1 cellular context compared by ENCODE assay signal in the genomic region with DNA sequence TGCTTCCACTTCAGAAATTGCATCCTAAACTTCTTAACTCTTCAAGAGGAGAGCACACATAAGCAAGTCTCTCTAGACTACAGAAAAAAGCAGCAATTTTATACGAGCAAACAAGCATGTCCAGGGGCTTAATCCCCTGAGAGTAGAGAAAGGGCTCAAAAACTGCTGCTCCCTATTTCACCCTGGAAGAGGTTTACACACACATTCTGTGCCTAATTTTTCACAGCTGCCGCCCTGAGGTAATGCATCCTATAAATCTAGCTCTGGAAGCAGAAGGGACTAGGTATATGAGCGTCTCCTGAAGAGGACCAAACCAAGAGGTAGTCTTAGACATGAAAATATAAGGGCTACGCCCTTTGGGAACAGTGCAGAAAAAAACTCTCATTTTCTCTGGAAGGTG.
TF ChIP-seq lines count a peak whose summit lies in the region.

No MANE protein-coding gene starts in this region.

TF ChIP-seq in K562, 482 proteins besides CTCF, POLR2A, EP300 and RAD21 (continued from another document):
- TF ChIP-seq, protein P1, sequence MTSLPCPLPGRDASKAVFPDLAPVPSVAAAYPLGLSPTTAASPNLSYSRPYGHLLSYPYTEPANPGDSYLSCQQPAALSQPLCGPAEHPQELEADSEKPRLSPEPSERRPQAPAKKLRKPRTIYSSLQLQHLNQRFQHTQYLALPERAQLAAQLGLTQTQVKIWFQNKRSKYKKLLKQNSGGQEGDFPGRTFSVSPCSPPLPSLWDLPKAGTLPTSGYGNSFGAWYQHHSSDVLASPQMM (CRISPR knock-in tag; IDR thresholded peaks at IDR 0.05): no peak
- no peak for TF ChIP-seq TBP (optimal IDR thresholded peaks at IDR 0.05; ENCODE audit: low read depth, low read length)
- TF ChIP-seq, protein P2, sequence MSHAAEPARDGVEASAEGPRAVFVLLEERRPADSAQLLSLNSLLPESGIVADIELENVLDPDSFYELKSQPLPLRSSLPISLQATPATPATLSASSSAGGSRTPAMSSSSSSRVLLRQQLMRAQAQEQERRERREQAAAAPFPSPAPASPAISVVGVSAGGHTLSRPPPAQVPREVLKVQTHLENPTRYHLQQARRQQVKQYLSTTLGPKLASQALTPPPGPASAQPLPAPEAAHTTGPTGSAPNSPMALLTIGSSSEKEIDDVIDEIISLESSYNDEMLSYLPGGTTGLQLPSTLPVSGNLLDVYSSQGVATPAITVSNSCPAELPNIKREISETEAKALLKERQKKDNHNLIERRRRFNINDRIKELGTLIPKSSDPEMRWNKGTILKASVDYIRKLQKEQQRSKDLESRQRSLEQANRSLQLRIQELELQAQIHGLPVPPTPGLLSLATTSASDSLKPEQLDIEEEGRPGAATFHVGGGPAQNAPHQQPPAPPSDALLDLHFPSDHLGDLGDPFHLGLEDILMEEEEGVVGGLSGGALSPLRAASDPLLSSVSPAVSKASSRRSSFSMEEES (CRISPR knock-in tag; IDR thresholded peaks at IDR 0.05): no peak
